In genomic region chr11:78380615-78381029, GRCh38 we compare ENCODE assay signal across 18 cellular contexts. TPM values are rescaled to one million over a fixed set of nuclear protein-coding genes. Genes with fewer than 3 reads are reported as not detected.
DNase-seq lines count a peak whose midpoint lies in the region; ATAC-seq and TF ChIP-seq lines count a peak whose summit lies in the region.
"Had no signal": no experiment of that assay in that cellular context is flagged by ENCODE, and none has a peak within 500 bp of the region (broad histone marks: within the 10 kb centered on the region; RNA-seq: fewer than 3 reads in every experiment).

No MANE protein-coding gene starts in this region.

- WGBS in aorta, 2 donors: 53 to 65% methylated on average over 5 of the region's 5 CpGs

- intact Hi-C loops in aorta (cut with DNase I): no loop called here

- POLR2A ChIA-PET in HEK293T (lab: Yijun Ruan, JAX): no interaction called here

- no peak overlapping the region for H3K27ac ChIP-seq in aorta (ENCODE audit: low read depth in 1 of 2, low read length in 2 of 2)
- H3K27ac ChIP-seq: psoas muscle had no signal

- no peaks in the 10 kb centered on the region for H3K27me3 ChIP-seq in aorta (ENCODE audit: control insufficient read depth in 1 of 2, insufficient read depth in 2 of 2, low read length in 1 of 2)

- peak overlapping the region; percentile 62 for H3K4me3 Mint-ChIP-seq in HFFc6
- no peak overlapping the region for H3K4me3 Mint-ChIP-seq in activated T-cell treated with anti-CD3 and anti-CD28 coated beads, Interleukin-2, amount 50 U/mL, for 4 hours
- H3K4me3 Mint-ChIP-seq: T-helper 1 cell treated with Interleukin-12 subunit alpha and Interleukin-12 subunit beta and Interleukin-4 antibody, amounts not matched to agents 30 μg/mL and 1 μg/mL, for 36 hours had no signal

- H3K27ac Mint-ChIP-seq in HFFc6: peak overlapping the region; percentile 46
- H3K27ac Mint-ChIP-seq: T-helper 1 cell treated with Interleukin-12 subunit alpha and Interleukin-12 subunit beta and Interleukin-4 antibody, amounts not matched to agents 30 μg/mL and 1 μg/mL, for 36 hours had no signal

- peaks cover 42% of the 10 kb centered on the region for H3K36me3 Mint-ChIP-seq in HFFc6 (ENCODE audit: low read depth)
- peaks cover 12% of the 10 kb centered on the region for H3K36me3 Mint-ChIP-seq in activated T-cell treated with anti-CD3 and anti-CD28 coated beads, Interleukin-2, amount 50 U/mL, for 4 hours (ENCODE audit: insufficient read depth)

- peaks cover 0 to 6% of the 10 kb centered on the region in 2 donors for H3K36me3 ChIP-seq in aorta (ENCODE audit: control insufficient read depth in 1 of 2, insufficient read depth in 2 of 2, low read length in 1 of 2)

- DNase-seq in A172 (ENCODE audit: low spot score): peak; percentile 46
- DNase-seq in HFFc6: peak; percentile 25
- DNase-seq in astrocyte of the spinal cord (ENCODE audit: low read depth, low spot score): peak; percentile 18
- peak; percentile 24 for DNase-seq in iPS-NIHi7 (ENCODE audit: extremely low spot score)
- DNase-seq in HEK293T (ENCODE audit: extremely low spot score): no peak
- no peak for DNase-seq in activated T-cell treated with anti-CD3 and anti-CD28 coated beads, Interleukin-2, amount 50 U/mL, for 4 hours
- no peak for DNase-seq in aorta
- DNase-seq in NCI-H2107 treated with DMSO at 0.1 percent for 48 hours (lab: John Stamatoyannopoulos, UW; ENCODE audit: unreplicated experiment): no peak
- DNase-seq: activated CD4-positive, alpha-beta T cell treated with anti-CD3 and anti-CD28 coated beads for 1 hour; activated naive CD4-positive, alpha-beta T cell treated with anti-CD3 and anti-CD28 coated beads, Interleukin-2, amount 50 U/mL, for 16 hours; caudate nucleus; hypothalamus; left colon; NCI-H187 treated with DMSO at 0.1 percent for 48 hours; psoas muscle; RPMI8226; substantia nigra had no signal

- H3K4me3 ChIP-seq in astrocyte of the spinal cord (ENCODE audit: low read depth, low read length): no peak overlapping the region
- no peak overlapping the region for H3K4me3 ChIP-seq in aorta (ENCODE audit: low read length in 2 of 2)
- H3K4me3 ChIP-seq: psoas muscle had no signal

- H3K4me1 Mint-ChIP-seq in HFFc6 (ENCODE audit: low read depth): peaks cover 54% of the 10 kb centered on the region
- no peaks in the 10 kb centered on the region for H3K4me1 Mint-ChIP-seq in activated T-cell treated with anti-CD3 and anti-CD28 coated beads, Interleukin-2, amount 50 U/mL, for 4 hours (ENCODE audit: low read depth)

- H3K9me3 ChIP-seq in aorta (ENCODE audit: control insufficient read depth, low read length): peaks cover 3% of the 10 kb centered on the region

- TF ChIP-seq CTCF in HFFc6 (IDR thresholded peaks at IDR 0.05): no peak
- no peak for TF ChIP-seq CTCF in astrocyte of the spinal cord (IDR thresholded peaks at IDR 0.05; ENCODE audit: low read depth, low read length)

- CTCF ChIA-PET in HEK293T (lab: Yijun Ruan, JAX): no interaction called here

- no peak for ATAC-seq in activated T-cell treated with anti-CD3 and anti-CD28 coated beads, Interleukin-2, amount 50 U/mL, for 4 hours
- ATAC-seq in aorta (ENCODE audit: low FRiP score): no peak
- ATAC-seq: left colon, psoas muscle had no signal

- peaks cover 29% of the 10 kb centered on the region for H3K9me3 Mint-ChIP-seq in HFFc6
- peaks cover 25% of the 10 kb centered on the region for H3K9me3 Mint-ChIP-seq in activated T-cell treated with anti-CD3 and anti-CD28 coated beads, Interleukin-2, amount 50 U/mL, for 4 hours

- H3K27me3 Mint-ChIP-seq in HFFc6 (ENCODE audit: insufficient read depth): peaks cover 1% of the 10 kb centered on the region
- no peaks in the 10 kb centered on the region for H3K27me3 Mint-ChIP-seq in activated T-cell treated with anti-CD3 and anti-CD28 coated beads, Interleukin-2, amount 50 U/mL, for 4 hours (ENCODE audit: low read depth)

- in situ Hi-C loops in astrocyte of the spinal cord (cut with HindIII; ENCODE audit: low sequenced_read_pairs): no loop called here

- H3K4me1 ChIP-seq in aorta (ENCODE audit: control insufficient read depth in 1 of 2, insufficient read depth in 2 of 2, low read length in 2 of 2): peaks cover 0 to 11% of the 10 kb centered on the region in 2 donors
- H3K4me1 ChIP-seq: psoas muscle had no signal

TF ChIP-seq in HEK293T, 16 proteins besides CTCF, POLR2A, EP300 and RAD21:
- TF ChIP-seq SP1 (IDR thresholded peaks at IDR 0.05) (no peak), CTBP1 (IDR thresholded peaks at IDR 0.05; ENCODE audit: borderline replicate concordance) (no peak), ELF4 (IDR thresholded peaks at IDR 0.05) (no peak), TARDBP (IDR thresholded peaks at IDR 0.05) (no peak), HDGF (IDR thresholded peaks at IDR 0.05; ENCODE audit: borderline replicate concordance) (no peak), L3MBTL2 (conservative IDR thresholded peaks at IDR 0.05) (no peak), SUZ12 (IDR thresholded peaks at IDR 0.05) (no peak), PKNOX1 (IDR thresholded peaks at IDR 0.05) (no peak), BHLHE40 (IDR thresholded peaks at IDR 0.05; ENCODE audit: borderline replicate concordance) (no peak), NFRKB (IDR thresholded peaks at IDR 0.05) (no peak), ARNT (IDR thresholded peaks at IDR 0.05) (no peak), FOXA1 (IDR thresholded peaks at IDR 0.05) (no peak), FOXK2 (IDR thresholded peaks at IDR 0.05) (no peak), ZNF384 (IDR thresholded peaks at IDR 0.05) (no peak), FOXM1 (IDR thresholded peaks at IDR 0.05; ENCODE audit: borderline replicate concordance) (no peak), LEF1 (IDR thresholded peaks at IDR 0.05; ENCODE audit: borderline replicate concordance) (no peak)

RNA-seq across cellular contexts. Expression of gene GAB2, which starts 37.0 kb away (rescaled TPM):
- total RNA-seq in A172 (2014; rRNA removed; shearing (Covaris generic)): 12.1 and 18.3 TPM in 2 replicates
- 10 to 100 TPM in 3 of 6 experiments, 1 to 10 TPM in 3; 8.4 to 12.1 (median 9.9) TPM for total RNA-seq in HFFc6 (2021; fragmentation: NEBNext Ultra II Directional; extraction: Animal tissue kit (Norgen Biotek cat#: 25700))
- total RNA-seq in activated T-cell treated with anti-CD3 and anti-CD28 coated beads, Interleukin-2, amount 50 U/mL, for 4 hours: 1 to 10 TPM; 1.9 to 3.2 (median 3.2) TPM
- total RNA-seq in aorta: 10 to 100 TPM; 80.9 to 82.6 TPM
- 10 to 100 TPM; 19.3 to 29.4 TPM for polyA plus RNA-seq in aorta

Comparison
In these comparisons a context has a peak if more than half of its experiments do, and no peak if none do; other contexts are left out.
1. DNase-seq: peak in A172 (single experiment), HFFc6 (single experiment), astrocyte of the spinal cord (single experiment) and iPS-NIHi7 (single experiment); none in HEK293T (single experiment), activated T-cell treated with anti-CD3 and anti-CD28 coated beads, Interleukin-2, amount 50 U/mL, for 4 hours (single experiment), aorta (0 of 2) and NCI-H2107 treated with DMSO at 0.1 percent for 48 hours (single experiment).